26 cellular contexts compared by ENCODE assay signal in genomic region chr20:48392407-48393310, GRCh38.
"Had no signal": no experiment of that assay in that cellular context is flagged by ENCODE, and none has a peak within 500 bp of the region (broad histone marks: within the 10 kb centered on the region; RNA-seq: fewer than 3 reads in every experiment).

No MANE protein-coding gene starts in this region.

- DNase-seq: dermis blood vessel endothelial cell; dorsolateral prefrontal cortex; effector CD4-positive, alpha-beta T cell; effector memory CD8-positive, alpha-beta T cell; endodermal cell; foreskin keratinocyte; glutamatergic neuron; head of caudate nucleus; heart right ventricle; hippocampal formation; left cardiac atrium; left lung; left ventricle myocardium superior; mammary epithelial cell; mucosa of descending colon; naive B cell; naive thymus-derived CD8-positive, alpha-beta T cell had no signal

- H3K27me3 ChIP-seq: esophagus muscularis mucosa had no signal

- ATAC-seq: effector memory CD8-positive, alpha-beta T cell; foreskin keratinocyte; heart right ventricle; left cardiac atrium; left lung; left ventricle myocardium superior; mucosa of descending colon; naive thymus-derived CD8-positive, alpha-beta T cell had no signal

- H3K27ac ChIP-seq: coronary artery, dorsolateral prefrontal cortex, esophagus muscularis mucosa, foreskin keratinocyte, heart right ventricle, left lung had no signal

- H3K4me3 ChIP-seq: coronary artery, dorsolateral prefrontal cortex, esophagus muscularis mucosa, heart right ventricle, left lung, lung, mucosa of descending colon had no signal

- H3K4me1 ChIP-seq: foreskin keratinocyte, left lung had no signal

- FAIRE-seq: colon, endometrium, endothelial cell of umbilical vein, frontal cortex, islet of Langerhans, keratinocyte had no signal

- H3K9me3 ChIP-seq: mucosa of descending colon had no signal

- H3K36me3 ChIP-seq: esophagus muscularis mucosa, heart right ventricle, left lung had no signal
